ENCODE assay signal across 8 cellular contexts in the genomic region with DNA sequence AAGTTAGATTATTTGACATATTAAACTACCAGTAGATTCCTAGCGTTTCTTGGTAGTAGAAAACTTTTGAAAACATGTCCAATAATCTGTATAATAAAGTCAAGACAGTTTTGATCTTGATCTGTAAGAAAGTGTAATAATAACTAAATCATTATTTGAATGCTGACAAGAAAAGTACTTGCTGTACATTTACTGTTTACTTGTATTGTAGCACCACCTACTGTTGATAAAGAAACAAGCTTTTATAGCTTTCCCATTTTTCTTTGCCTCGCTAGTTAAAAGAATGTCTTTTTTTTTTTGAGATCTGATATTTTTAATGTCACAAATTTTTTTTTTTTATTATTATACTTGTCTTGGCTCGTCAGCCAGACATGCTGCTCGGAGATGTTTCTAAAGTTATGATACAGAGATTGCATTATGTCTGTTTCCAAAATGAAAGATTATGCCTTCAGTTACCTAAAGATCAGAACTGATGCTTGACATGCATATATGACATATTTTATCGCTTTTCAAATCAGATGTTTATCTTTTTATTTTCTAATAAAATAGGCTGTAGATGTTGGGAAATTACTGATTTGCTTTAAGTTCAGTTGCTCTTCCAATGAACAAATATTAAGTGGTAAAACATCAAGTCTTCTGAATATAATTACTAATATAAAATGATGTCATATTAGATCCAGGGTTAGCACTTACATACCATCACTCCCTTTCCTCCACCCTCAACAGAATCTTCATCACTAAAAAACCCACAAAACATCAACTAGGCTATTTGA.
DNase-seq lines count a peak whose midpoint lies in the region; ATAC-seq, FAIRE-seq and TF ChIP-seq lines count a peak whose summit lies in the region.

No MANE protein-coding gene starts in this region.

- DNase-seq in GM12864 (ENCODE audit: low read depth), result no peak
- DNase-seq in NCI-H2081 (lab: John Stamatoyannopoulos, UW), result peak; percentile 5 to 29
- DNase-seq in astrocyte of the cerebellum (ENCODE audit: low read depth), result peak; percentile 42
- no peak for DNase-seq in keratinocyte (ENCODE audit: low read depth, low spot score)
- no peak for DNase-seq in type B pancreatic cell (ENCODE audit: extremely low spot score, unreplicated experiment)
- DNase-seq in activated CD4-positive, alpha-beta T cell treated with anti-CD3 and anti-CD28 coated beads for 48 hours, result no peak

- H3K4me3 ChIP-seq in GM12864 (ENCODE audit: low read depth, low read length) (no peak overlapping the region), astrocyte of the cerebellum (ENCODE audit: low read depth, low read length) (no peak overlapping the region), keratinocyte (ENCODE audit: control insufficient read depth in 2 of 3, extremely low read depth in 1 of 3, insufficient read depth in 2 of 3, low read depth in 1 of 3, low read length in 3 of 3) (no peak overlapping the region)

- in situ Hi-C loops in astrocyte of the cerebellum (cut with HindIII; ENCODE audit: low sequenced_read_pairs), result no loop called here

- peak overlapping the region; percentile 91 for H3K27ac ChIP-seq in keratinocyte (ENCODE audit: control insufficient read depth, insufficient read depth, low read length)

- H3K4me1 ChIP-seq in keratinocyte (ENCODE audit: control insufficient read depth, extremely low read depth, insufficient read depth, low read length), result peaks cover 68% of the 10 kb centered on the region

- H3K9ac ChIP-seq in keratinocyte (ENCODE audit: control insufficient read depth, extremely low read depth, insufficient read depth, low read length), result peak overlapping the region; percentile 64

- no peaks in the 10 kb centered on the region for H3K27me3 ChIP-seq in keratinocyte (ENCODE audit: control insufficient read depth, extremely low read depth, insufficient read depth, low read length)

- H3K36me3 Mint-ChIP-seq in type B pancreatic cell, result no peaks in the 10 kb centered on the region

- no peak overlapping the region for H3K27ac Mint-ChIP-seq in type B pancreatic cell

- no peaks in the 10 kb centered on the region for H3K9me3 ChIP-seq in keratinocyte (ENCODE audit: control insufficient read depth, low read depth, low read length)

- no peaks in the 10 kb centered on the region for H3K36me3 ChIP-seq in keratinocyte (ENCODE audit: control insufficient read depth in 2 of 2, extremely low read depth in 1 of 2, insufficient read depth in 2 of 2, low read length in 2 of 2)

- ATAC-seq in HG03439 (IDR thresholded peaks at IDR 0.05; ENCODE audit: unreplicated experiment) (no peak), GM21367 (IDR thresholded peaks at IDR 0.05; ENCODE audit: unreplicated experiment) (no peak)

- no peaks in the 10 kb centered on the region for H3K27me3 Mint-ChIP-seq in type B pancreatic cell

- H3K9me3 Mint-ChIP-seq in type B pancreatic cell, result no peaks in the 10 kb centered on the region

- dilution Hi-C loops in keratinocyte (cut with MboI; ENCODE audit: extremely low pct_ligation_motif_present, low sequenced_read_pairs), result no loop called here

- H4K20me1 ChIP-seq in keratinocyte (ENCODE audit: control insufficient read depth, extremely low read depth, insufficient read depth, low read length), result no peaks in the 10 kb centered on the region

- peak overlapping the region; percentile 58 for H2AFZ ChIP-seq in keratinocyte (ENCODE audit: control insufficient read depth, low read length)

- TF ChIP-seq CTCF in GM12864 (IDR thresholded peaks at IDR 0.05; ENCODE audit: low read depth, low read length, missing control alignments) (peak; percentile 18), astrocyte of the cerebellum (IDR thresholded peaks at IDR 0.05; ENCODE audit: low read depth, low read length, missing control alignments) (peak; percentile 21), keratinocyte (optimal IDR thresholded peaks at IDR 0.05 in 1 of 3, IDR thresholded peaks at IDR 0.05 in 1 of 3, conservative IDR thresholded peaks at IDR 0.05 in 1 of 3; ENCODE audit: extremely low read depth in 1 of 3, insufficient read depth in 2 of 3, low read length in 3 of 3) (peak in 1 of 3 experiments; percentile 50), type B pancreatic cell (conservative IDR thresholded peaks at IDR 0.05) (peak; percentile 87)

- peaks cover 25% of the 10 kb centered on the region for H3K4me1 Mint-ChIP-seq in type B pancreatic cell (ENCODE audit: unreplicated experiment)

- no peaks in the 10 kb centered on the region for H3K9me1 ChIP-seq in keratinocyte (ENCODE audit: control insufficient read depth, extremely low read depth, insufficient read depth, low read length)

- no peaks in the 10 kb centered on the region for H3K79me2 ChIP-seq in keratinocyte (ENCODE audit: control insufficient read depth, insufficient read depth, low read length)

- H3K4me3 Mint-ChIP-seq in type B pancreatic cell, result no peak overlapping the region

- peak overlapping the region; percentile 65 for H3K4me2 ChIP-seq in keratinocyte (ENCODE audit: control insufficient read depth, extremely low read depth, insufficient read depth, low read depth, low read length)

- FAIRE-seq in keratinocyte (lab: Jason Lieb, UNC), result peak; percentile 49

Comparison
In these comparisons a context has a peak if more than half of its experiments do, and no peak if none do; other contexts are left out.
1. DNase-seq: peak in NCI-H2081 (2 of 2) and astrocyte of the cerebellum (single experiment); none in GM12864 (single experiment), keratinocyte (single experiment), type B pancreatic cell (single experiment) and activated CD4-positive, alpha-beta T cell treated with anti-CD3 and anti-CD28 coated beads for 48 hours (single experiment).